In the genomic region with DNA sequence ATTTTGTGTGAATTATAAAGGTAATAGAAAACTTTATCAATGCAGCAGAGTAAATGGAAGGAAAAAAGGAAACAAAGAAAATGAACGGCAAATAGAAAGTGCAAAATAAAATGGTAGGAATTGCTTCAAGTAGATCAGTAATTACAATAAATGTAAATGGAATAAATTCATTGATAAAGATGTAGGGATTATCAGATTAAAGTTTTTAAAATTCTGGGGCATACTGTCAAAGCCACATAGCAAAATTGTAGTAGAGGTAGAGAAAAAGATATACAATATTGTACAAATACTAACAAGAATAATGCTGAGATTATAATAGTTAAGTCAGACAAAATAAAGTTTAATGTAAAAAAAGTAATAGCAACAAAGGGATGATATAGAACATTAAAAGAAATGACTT, we compare ENCODE assay signal across 23 cellular contexts.
"Had no signal": no experiment of that assay in that cellular context is flagged by ENCODE, and none has a peak within 500 bp of the region (broad histone marks: within the 10 kb centered on the region; RNA-seq: fewer than 3 reads in every experiment).

No MANE protein-coding gene starts in this region.

- H3K9me3 Mint-ChIP-seq: effector memory CD8-positive, alpha-beta T cell had no signal

- H3K4me3 Mint-ChIP-seq: effector memory CD8-positive, alpha-beta T cell; immature natural killer cell; memory B cell; naive thymus-derived CD4-positive, alpha-beta T cell had no signal

- H2AFZ ChIP-seq: hepatocyte had no signal

- DNase-seq: dermis blood vessel endothelial cell; dorsolateral prefrontal cortex; effector CD8-positive, alpha-beta T cell; effector memory CD8-positive, alpha-beta T cell; foreskin keratinocyte; heart left ventricle; hypothalamus; immature natural killer cell; left cardiac atrium; left lung; left ventricle myocardium superior; mammary epithelial cell; mesendoderm; midbrain; naive thymus-derived CD4-positive, alpha-beta T cell had no signal

- H3K27ac ChIP-seq: coronary artery, dorsolateral prefrontal cortex, esophagus muscularis mucosa, foreskin keratinocyte, gastroesophageal sphincter, heart left ventricle, hepatocyte, left lung had no signal

- H3K36me3 ChIP-seq: esophagus muscularis mucosa, gastroesophageal sphincter, heart left ventricle, left lung had no signal

- H3K4me1 Mint-ChIP-seq: immature natural killer cell; naive thymus-derived CD4-positive, alpha-beta T cell had no signal

- H3K79me2 ChIP-seq: hepatocyte had no signal

- H3K4me2 ChIP-seq: hepatocyte had no signal

- H3K27ac Mint-ChIP-seq: effector memory CD8-positive, alpha-beta T cell; immature natural killer cell; memory B cell; naive thymus-derived CD4-positive, alpha-beta T cell had no signal

- FAIRE-seq: endothelial cell of umbilical vein, keratinocyte had no signal

- H3K27me3 ChIP-seq: dorsolateral prefrontal cortex, esophagus muscularis mucosa, gastroesophageal sphincter, heart left ventricle, hepatocyte, left lung had no signal

- H3K4me3 ChIP-seq: coronary artery, dorsolateral prefrontal cortex, esophagus muscularis mucosa, gastroesophageal sphincter, heart left ventricle, hepatocyte, left lung, lung had no signal

- H3K4me1 ChIP-seq: esophagus muscularis mucosa, foreskin keratinocyte, gastroesophageal sphincter had no signal

- ATAC-seq: effector memory CD8-positive, alpha-beta T cell; foreskin keratinocyte; gastroesophageal sphincter; heart left ventricle; left cardiac atrium; left lung; left ventricle myocardium superior; naive thymus-derived CD4-positive, alpha-beta T cell had no signal
